Comparison of ENCODE assay signal across 8 cellular contexts in genomic region chr12:29428630-29429029, GRCh38. TPM values are rescaled to one million over a fixed set of nuclear protein-coding genes. Genes with fewer than 3 reads are reported as not detected.
A peak's percentile ranks its signal among the peaks of the same experiment; 100 is the strongest.
DNase-seq lines count a peak whose midpoint lies in the region; ATAC-seq and TF ChIP-seq lines count a peak whose summit lies in the region.

No MANE protein-coding gene starts in this region.

- CTCF ChIA-PET in HCT116 (lab: Charles Lee), result interaction anchor here (0.5 kb wide), 1 partner anchor 117 kb away, joined by 3 read pairs; no protein-coding TSS in a partner anchor

- H2AFZ ChIP-seq in HCT116 (ENCODE audit: low read depth, low read length, poor library complexity, severe bottlenecking), result peak overlapping the region; percentile 49
- no peak overlapping the region for H2AFZ ChIP-seq in hepatocyte
- H2AFZ ChIP-seq in Karpas-422 (ENCODE audit: low read length), result no peak overlapping the region

- no TSS peak for BruUV-seq in HCT116 (replicated peaks; lab: Mats Ljungman, UMichigan)

- H3K79me2 ChIP-seq in HCT116 (ENCODE audit: insufficient read depth, low read length) (no peaks in the 10 kb centered on the region), hepatocyte (no peaks in the 10 kb centered on the region), Karpas-422 (ENCODE audit: low read length) (no peaks in the 10 kb centered on the region)

- no peak overlapping the region; the same call in 1 of the 2 replicates for H3K4me2 ChIP-seq in HCT116 (ENCODE audit: low read length)
- no peak overlapping the region for H3K4me2 ChIP-seq in hepatocyte
- no peak overlapping the region for H3K4me2 ChIP-seq in Karpas-422 (ENCODE audit: low read depth, low read length, poor library complexity, severe bottlenecking)

- peak; percentile 63 for DNase-seq in EL
- peak; percentile 63 for DNase-seq in HCT116 (ENCODE audit: low read depth, low spot score)
- DNase-seq in OCI-M1 (lab: John Stamatoyannopoulos, UW), result peak; percentile 93
- peak; percentile 25 for DNase-seq in hepatocyte (ENCODE audit: low spot score)
- DNase-seq in Karpas-422, result no peak
- DNase-seq in NCI-H524 treated with DMSO at 0.1 percent for 48 hours (lab: John Stamatoyannopoulos, UW), result no peak

- no peak for TF ChIP-seq RAD21 in HCT116 (IDR thresholded peaks at IDR 0.05; ENCODE audit: low read depth)

- H4K20me1 ChIP-seq in HCT116 (ENCODE audit: insufficient read depth) (no peaks in the 10 kb centered on the region), hepatocyte (ENCODE audit: insufficient read depth, poor library complexity, severe bottlenecking) (no peaks in the 10 kb centered on the region), Karpas-422 (ENCODE audit: insufficient read depth, low read depth, low read length) (no peaks in the 10 kb centered on the region)

- H3K4me1 ChIP-seq in HCT116 (ENCODE audit: control insufficient read depth in 1 of 2, insufficient read depth in 2 of 2, low read length in 2 of 2) (peaks cover 4 to 16% of the 10 kb centered on the region in 2 experiments; a peak in 3 of 4 replicates), hepatocyte (ENCODE audit: insufficient read depth) (no peaks in the 10 kb centered on the region), Karpas-422 (ENCODE audit: low read length) (no peaks in the 10 kb centered on the region)

- POLR2A ChIA-PET in HCT116 (lab: Charles Lee), result no interaction called here

- no peaks in the 10 kb centered on the region for H3K36me3 ChIP-seq in HCT116 (ENCODE audit: control insufficient read depth in 1 of 2, insufficient read depth in 2 of 2, low read length in 2 of 2)
- no peaks in the 10 kb centered on the region for H3K36me3 ChIP-seq in hepatocyte (replicated peaks; ENCODE audit: insufficient read depth, low read depth)
- H3K36me3 ChIP-seq in Karpas-422 (ENCODE audit: insufficient read depth, low read length), result no peaks in the 10 kb centered on the region

- RAD21 ChIA-PET in HCT116 (lab: Charles Lee; ENCODE audit: low non-redundant PET in 1 of 2, low total read pairs in 2 of 2, uncharacterized antibody in 2 of 2, unreplicated experiment in 2 of 2), result no interaction called here

- H3K27ac ChIP-seq in HCT116 (ENCODE audit: low read depth, low read length) (no peak overlapping the region), hepatocyte (peak overlapping the region; percentile 18), Karpas-422 (ENCODE audit: low read length) (no peak overlapping the region)

- ATAC-seq in HCT116 (no peak), GM21825 (IDR thresholded peaks at IDR 0.05; ENCODE audit: unreplicated experiment) (no peak), GM19455 (IDR thresholded peaks at IDR 0.05; ENCODE audit: unreplicated experiment) (no peak)

- TF ChIP-seq CTCF in HCT116 (IDR thresholded peaks at IDR 0.05 in 2 of 3, conservative IDR thresholded peaks at IDR 0.05 in 1 of 3; ENCODE audit: borderline replicate concordance in 1 of 3, insufficient read depth in 1 of 3, low read depth in 2 of 3, low read length in 2 of 3), result no peak
- TF ChIP-seq CTCF in hepatocyte (IDR thresholded peaks at IDR 0.05; ENCODE audit: poor library complexity), result no peak

- H3K4me3 ChIP-seq in HCT116 (replicated peaks in 1 of 2; ENCODE audit: low read depth in 1 of 2, low read length in 2 of 2) (no peak overlapping the region), hepatocyte (no peak overlapping the region), Karpas-422 (ENCODE audit: low read length) (no peak overlapping the region)

- H3K9me3 ChIP-seq in HCT116 (ENCODE audit: control insufficient read depth in 1 of 2, insufficient read depth in 1 of 2, low read depth in 1 of 2, low read length in 2 of 2), result no peaks in the 10 kb centered on the region
- H3K9me3 ChIP-seq in hepatocyte (ENCODE audit: low read depth), result no peaks in the 10 kb centered on the region
- no peaks in the 10 kb centered on the region for H3K9me3 ChIP-seq in Karpas-422 (ENCODE audit: low read length)

- intact Hi-C loops in HCT116 (cut with micrococcal nuclease), result loop anchor here (1.0 kb wide), 1 partner anchor 47 kb away; the partner anchor contains the start of gene ERGIC2

- no peaks in the 10 kb centered on the region; the same call in 1 of the 2 replicates for H3K9me2 ChIP-seq in HCT116 (ENCODE audit: insufficient read depth)
- no peaks in the 10 kb centered on the region for H3K9me2 ChIP-seq in hepatocyte (replicated peaks; ENCODE audit: insufficient read depth)
- no peaks in the 10 kb centered on the region for H3K9me2 ChIP-seq in Karpas-422 (replicated peaks; ENCODE audit: insufficient read depth, low read length)

- no peak for TF ChIP-seq POLR2A in HCT116 (IDR thresholded peaks at IDR 0.05; ENCODE audit: borderline replicate concordance, extremely low read depth, insufficient read depth, insufficient read length)

- H3K9ac ChIP-seq in HCT116 (ENCODE audit: low read length), result no peak overlapping the region
- no peak overlapping the region for H3K9ac ChIP-seq in Karpas-422 (ENCODE audit: low read length)

- H3K27me3 ChIP-seq in HCT116 (ENCODE audit: insufficient read depth, low read length) (no peaks in the 10 kb centered on the region), hepatocyte (no peaks in the 10 kb centered on the region), Karpas-422 (ENCODE audit: low read length) (no peaks in the 10 kb centered on the region)

TF ChIP-seq in HCT116, 20 proteins besides CTCF, POLR2A, EP300 and RAD21:
- no peak for TF ChIP-seq ELF1 (IDR thresholded peaks at IDR 0.05; ENCODE audit: borderline replicate concordance, low read depth)
- TF ChIP-seq, protein P1, sequence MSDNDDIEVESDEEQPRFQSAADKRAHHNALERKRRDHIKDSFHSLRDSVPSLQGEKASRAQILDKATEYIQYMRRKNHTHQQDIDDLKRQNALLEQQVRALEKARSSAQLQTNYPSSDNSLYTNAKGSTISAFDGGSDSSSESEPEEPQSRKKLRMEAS (IDR thresholded peaks at IDR 0.05), result no peak
- TF ChIP-seq CBX3 (IDR thresholded peaks at IDR 0.05; ENCODE audit: low read depth), result 0 out of 2 replicates have a peak, but pooled peaks have one; percentile 51
- TF ChIP-seq JUND (IDR thresholded peaks at IDR 0.05), result peak; percentile 54
- TF ChIP-seq EGR1 (IDR thresholded peaks at IDR 0.05; ENCODE audit: low read depth), result no peak
- TF ChIP-seq FOSL1 (IDR thresholded peaks at IDR 0.05; ENCODE audit: low read depth), result peak; percentile 61
- peak; percentile 95 for TF ChIP-seq CEBPB (IDR thresholded peaks at IDR 0.05; ENCODE audit: low read depth)
- TF ChIP-seq SRF (IDR thresholded peaks at IDR 0.05; ENCODE audit: low read depth), result 0 out of 2 replicates have a peak, but pooled peaks have one; percentile 15
- TF ChIP-seq SP1 (IDR thresholded peaks at IDR 0.05; ENCODE audit: low read depth), result peak; percentile 52
- TF ChIP-seq ATF3 (IDR thresholded peaks at IDR 0.05), result peak; percentile 73
- no peak for TF ChIP-seq TCF7L2 (IDR thresholded peaks at IDR 0.05; ENCODE audit: borderline replicate concordance, extremely low read depth, insufficient read depth, insufficient read length)
- no peak for TF ChIP-seq ZBTB33 (IDR thresholded peaks at IDR 0.05; ENCODE audit: extremely low read depth, insufficient replicate concordance, low read length)
- TF ChIP-seq ZNF274 (IDR thresholded peaks at IDR 0.05; ENCODE audit: low read depth, low read length), result no peak
- TF ChIP-seq SIN3A (IDR thresholded peaks at IDR 0.05; ENCODE audit: low read depth), result no peak
- TF ChIP-seq REST (IDR thresholded peaks at IDR 0.05; ENCODE audit: low read depth), result no peak

RNA-seq across cellular contexts. Expression of gene ERGIC2, which starts 47.7 kb away (rescaled TPM):
- total RNA-seq in HCT116 (2021; ENCODE audit: unreplicated experiment) (71.1 TPM), hepatocyte (68.7 and 114 TPM in 2 replicates)
- 23.5 and 27.5 TPM in 2 replicates for polyA plus RNA-seq in HCT116 (2012)
- 122 and 130 TPM in 2 replicates for polyA plus RNA-seq in hepatocyte
- 43.9 and 99.3 TPM in 2 replicates for total RNA-seq in Karpas-422 (2014; rRNA removed; shearing (Covaris generic); ENCODE audit: low replicate concordance)

Comparison
In these comparisons a context has a peak if more than half of its experiments do, and no peak if none do; other contexts are left out.
1. DNase-seq: peak in EL (single experiment), HCT116 (single experiment), OCI-M1 (single experiment) and hepatocyte (single experiment); none in Karpas-422 (single experiment) and NCI-H524 treated with DMSO at 0.1 percent for 48 hours (single experiment).